Comparison of ENCODE assay signal across 7 cellular contexts in the genomic region with DNA sequence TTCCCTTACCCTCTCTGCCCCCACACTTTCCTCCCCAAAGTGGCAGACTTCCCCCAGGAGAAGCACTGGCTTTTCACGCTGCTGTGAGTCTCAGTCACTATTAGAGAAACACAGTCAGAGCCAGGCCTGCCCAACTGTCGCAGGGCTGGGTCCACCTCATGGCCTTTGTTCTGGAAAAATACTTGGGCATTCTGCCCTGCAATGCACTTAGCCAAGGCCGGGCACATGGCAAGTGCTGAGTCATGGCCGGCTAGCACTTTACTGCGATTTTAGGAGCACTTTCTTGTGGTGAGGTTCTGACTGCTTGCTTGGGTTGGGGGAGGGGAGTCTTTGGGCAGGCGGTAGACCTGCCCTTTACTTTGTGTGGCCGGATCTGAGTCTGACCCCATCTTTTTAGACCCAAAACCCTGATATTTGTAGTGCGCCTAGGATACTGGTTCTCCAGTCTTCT. TPM values are rescaled to one million over a fixed set of nuclear protein-coding genes. Genes with fewer than 3 reads are reported as not detected.
DNase-seq lines count a peak whose midpoint lies in the region; FAIRE-seq and TF ChIP-seq lines count a peak whose summit lies in the region.

No MANE protein-coding gene starts in this region.

- TF ChIP-seq CTCF in SK-N-SH (IDR thresholded peaks at IDR 0.05) (no peak), foreskin fibroblast (IDR thresholded peaks at IDR 0.05; ENCODE audit: low read depth, low read length) (no peak), D721Med (IDR thresholded peaks at IDR 0.05; ENCODE audit: insufficient read depth, missing control alignments) (no peak)

- peak overlapping the region in 1 of 2 experiments; percentile 52; a peak in 1 of 4 replicates for H3K27ac ChIP-seq in SK-N-SH (ENCODE audit: low read depth in 2 of 2, low read length in 1 of 2)

- H3K9me2 ChIP-seq in SK-N-SH: no peaks in the 10 kb centered on the region

- CTCF ChIA-PET in SK-N-SH (lab: Yijun Ruan, JAX): interaction anchor here (1.1 kb wide), 1 partner anchor 343 kb away, joined by 4 read pairs; no protein-coding TSS in a partner anchor

- peaks cover 17 to 21% of the 10 kb centered on the region in 2 experiments for H3K4me1 ChIP-seq in SK-N-SH (ENCODE audit: control insufficient read depth in 1 of 2, insufficient read depth in 2 of 2, low read depth in 1 of 2, low read length in 1 of 2)

- FAIRE-seq in D721Med (lab: Jason Lieb, UNC): no peak

- H2AFZ ChIP-seq in SK-N-SH (ENCODE audit: low read depth): no peak overlapping the region

- TF ChIP-seq RAD21 in SK-N-SH (IDR thresholded peaks at IDR 0.05; ENCODE audit: low read length): no peak

- no peaks in the 10 kb centered on the region for H3K27me3 ChIP-seq in SK-N-SH (ENCODE audit: insufficient read depth)

- H3F3A ChIP-seq in SK-N-SH (replicated peaks; ENCODE audit: insufficient read depth): peaks cover 3% of the 10 kb centered on the region

- H3K9ac ChIP-seq in SK-N-SH: peak overlapping the region; percentile 22; the same call in 1 of the 2 replicates

- peaks cover 4% of the 10 kb centered on the region; the same call in 1 of the 2 replicates for H3K79me2 ChIP-seq in SK-N-SH (ENCODE audit: insufficient read depth)

- H3K36me3 ChIP-seq in SK-N-SH (replicated peaks in 1 of 2; ENCODE audit: control insufficient read depth in 1 of 2, insufficient read depth in 2 of 2, low read length in 1 of 2): peaks cover 5 to 9% of the 10 kb centered on the region in 2 experiments

- TF ChIP-seq EP300 in SK-N-SH (IDR thresholded peaks at IDR 0.05; ENCODE audit: borderline replicate concordance in 1 of 2, low read depth in 1 of 2, low read length in 1 of 2): peak in 1 of 2 experiments; percentile 36; a peak in 1 of 4 replicates

- H4K20me1 ChIP-seq in SK-N-SH (ENCODE audit: insufficient read depth): no peaks in the 10 kb centered on the region

- H3K9me3 ChIP-seq in SK-N-SH: no peaks in the 10 kb centered on the region

- 60% methylated on average over 8 of the region's 8 CpGs for WGBS in SK-N-SH (ENCODE audit: low lambda C conversion rate)

- POLR2A ChIA-PET in SK-N-SH (lab: Yijun Ruan, JAX): interaction anchor here (1.4 kb wide), 1 partner anchor 106 kb away, joined by 4 read pairs; the partner anchor contains the start of gene PYCR2

- H3K4me3 ChIP-seq in SK-N-SH (ENCODE audit: low read depth in 2 of 2, low read length in 1 of 2): no peak overlapping the region
- no peak overlapping the region for H3K4me3 ChIP-seq in foreskin fibroblast (ENCODE audit: low read depth in 1 of 2, low read length in 2 of 2)

- peak; percentile 57 for DNase-seq in HS-27A (ENCODE audit: low read depth)
- no peak for DNase-seq in SK-N-SH
- DNase-seq in foreskin fibroblast: peak; percentile 92 to 96
- DNase-seq in occipital lobe (lab: John Stamatoyannopoulos, UW): peak; percentile 67
- DNase-seq in D721Med (ENCODE audit: insufficient read length, low spot score): no peak
- no peak for DNase-seq in activated CD4-positive, alpha-beta T cell treated with anti-CD3 and anti-CD28 coated beads for 1 hour
- DNase-seq in stimulated activated CD4-positive, alpha-beta T cell treated with anti-CD3 and anti-CD28 coated beads, Interleukin-4, amount 100 ng/mL, for 1 hour: no peak

- H3K4me2 ChIP-seq in SK-N-SH: no peak overlapping the region

TF ChIP-seq in SK-N-SH, 30 proteins besides CTCF, POLR2A, EP300 and RAD21:
- TF ChIP-seq, protein P1, sequence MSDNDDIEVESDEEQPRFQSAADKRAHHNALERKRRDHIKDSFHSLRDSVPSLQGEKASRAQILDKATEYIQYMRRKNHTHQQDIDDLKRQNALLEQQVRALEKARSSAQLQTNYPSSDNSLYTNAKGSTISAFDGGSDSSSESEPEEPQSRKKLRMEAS (IDR thresholded peaks at IDR 0.05; ENCODE audit: low read depth): peak; percentile 99
- TF ChIP-seq RCOR1 (IDR thresholded peaks at IDR 0.05; ENCODE audit: low read length) (no peak), NRF1 (IDR thresholded peaks at IDR 0.05; ENCODE audit: low read depth, low read length) (no peak), ELF1 (IDR thresholded peaks at IDR 0.05) (peak; percentile 9; the same call in 1 of the 2 replicates), TEAD4 (IDR thresholded peaks at IDR 0.05; ENCODE audit: borderline replicate concordance, insufficient read depth) (peak; percentile 25; the same call in 1 of the 2 replicates), TCF12 (IDR thresholded peaks at IDR 0.05) (peak; percentile 64), REST (IDR thresholded peaks at IDR 0.05; ENCODE audit: low read depth, low read length) (no peak), JUND (IDR thresholded peaks at IDR 0.05) (peak; percentile 58; the same call in 1 of the 2 replicates), NFIC (IDR thresholded peaks at IDR 0.05; ENCODE audit: borderline replicate concordance) (peak; percentile 74), RXRA (IDR thresholded peaks at IDR 0.05; ENCODE audit: borderline replicate concordance, low read depth) (no peak), FOSL2 (IDR thresholded peaks at IDR 0.05; ENCODE audit: borderline replicate concordance, low read depth) (peak; percentile 55; the same call in 1 of the 2 replicates), ZBTB33 (IDR thresholded peaks at IDR 0.05; ENCODE audit: borderline replicate concordance, low read depth) (no peak)

RNA-seq across cellular contexts. Expression of gene EPHX1, which starts 7.7 kb away (rescaled TPM):
- polyA plus RNA-seq in SK-N-SH (2012; rRNA removed): 22.6 and 45.7 TPM in 2 replicates
- 28.3 and 33.1 TPM in 2 replicates for polyA plus RNA-seq in SK-N-SH (2012; cell fraction: cytosol; rRNA removed)
- 36.0 and 37.1 TPM in 2 replicates for polyA plus RNA-seq in SK-N-SH (2012; cell fraction: nucleus; rRNA removed)
- 7.2 TPM for total RNA-seq in occipital lobe

RNA-seq across cellular contexts. Expression of gene SRP9, which starts 40.0 kb away (rescaled TPM):
- 156 and 292 TPM in 2 replicates for polyA plus RNA-seq in SK-N-SH (2012; rRNA removed)
- 324 and 359 TPM in 2 replicates for polyA plus RNA-seq in SK-N-SH (2012; cell fraction: cytosol; rRNA removed)
- polyA plus RNA-seq in SK-N-SH (2012; cell fraction: nucleus; rRNA removed): 60.3 and 116 TPM in 2 replicates
- total RNA-seq in occipital lobe: 337 TPM

Comparison
In these comparisons a context has a peak if more than half of its experiments do, and no peak if none do; other contexts are left out.
1. DNase-seq: peak in HS-27A (single experiment), foreskin fibroblast (2 of 2) and occipital lobe (single experiment); none in SK-N-SH (single experiment), D721Med (single experiment), activated CD4-positive, alpha-beta T cell treated with anti-CD3 and anti-CD28 coated beads for 1 hour (single experiment) and stimulated activated CD4-positive, alpha-beta T cell treated with anti-CD3 and anti-CD28 coated beads, Interleukin-4, amount 100 ng/mL, for 1 hour (single experiment).